ENCODE assay signal across 8 cellular contexts in genomic region chr3:112327371-112327951, GRCh38. TPM values are rescaled to one million over a fixed set of nuclear protein-coding genes. Genes with fewer than 3 reads are reported as not detected.
DNase-seq lines count a peak whose midpoint lies in the region; ATAC-seq and TF ChIP-seq lines count a peak whose summit lies in the region.

No MANE protein-coding gene starts in this region.

- peak; percentile 83 for ATAC-seq in GM19328 (IDR thresholded peaks at IDR 0.05; ENCODE audit: unreplicated experiment)
- ATAC-seq in HG03159 (IDR thresholded peaks at IDR 0.05; ENCODE audit: unreplicated experiment): peak; percentile 94
- ATAC-seq in activated CD8-positive, alpha-beta T cell treated with anti-CD3 and anti-CD28 coated beads for 36 hours: peak; percentile 100

- intact Hi-C loops in activated CD8-positive, alpha-beta T cell treated with anti-CD3 and anti-CD28 coated beads for 36 hours (cut with micrococcal nuclease): loop anchor here (1.0 kb wide), 1 partner anchor 192 kb away; no protein-coding TSS in a partner anchor

- peaks cover 3% of the 10 kb centered on the region for H3K4me1 Mint-ChIP-seq in activated CD8-positive, alpha-beta T cell treated with anti-CD3 and anti-CD28 coated beads for 36 hours (ENCODE audit: low read depth)

- H3K27me3 Mint-ChIP-seq in activated CD8-positive, alpha-beta T cell treated with anti-CD3 and anti-CD28 coated beads for 36 hours: peaks cover 2% of the 10 kb centered on the region

- CTCF ChIA-PET in activated CD8-positive, alpha-beta T cell treated with anti-CD3 and anti-CD28 coated beads for 36 hours (lab: Charles Lee): interaction anchor here (0.8 to 3.9 kb wide), 14 partner anchors 8 to 217 kb away, joined by 3 to 19 read pairs (median 3); partner anchors contain the start of gene SLC9C1

- H3K27ac Mint-ChIP-seq in activated CD8-positive, alpha-beta T cell treated with anti-CD3 and anti-CD28 coated beads for 36 hours: no peak overlapping the region

- no peaks in the 10 kb centered on the region for H3K9me3 Mint-ChIP-seq in activated CD8-positive, alpha-beta T cell treated with anti-CD3 and anti-CD28 coated beads for 36 hours

- peak; percentile 80 for TF ChIP-seq CTCF in activated CD8-positive, alpha-beta T cell treated with anti-CD3 and anti-CD28 coated beads for 36 hours (IDR thresholded peaks at IDR 0.05)

- peak; percentile 49 for DNase-seq in DMS53 treated with DMSO at 0.1 percent for 48 hours (lab: John Stamatoyannopoulos, UW; ENCODE audit: unreplicated experiment)
- peak; percentile 40 for DNase-seq in NCI-H2227 (lab: John Stamatoyannopoulos, UW; ENCODE audit: unreplicated experiment)
- peak; percentile 56 for DNase-seq in activated CD8-positive, alpha-beta T cell treated with anti-CD3 and anti-CD28 coated beads for 36 hours
- peak; percentile 82 for DNase-seq in globus pallidus (ENCODE audit: low spot score)
- peak; percentile 68 for DNase-seq in putamen (ENCODE audit: low spot score)
- DNase-seq in HPDE6-E6E7 (ENCODE audit: extremely low spot score): no peak

- H3K36me3 Mint-ChIP-seq in activated CD8-positive, alpha-beta T cell treated with anti-CD3 and anti-CD28 coated beads for 36 hours (ENCODE audit: low read depth): no peaks in the 10 kb centered on the region

- POLR2A ChIA-PET in activated CD8-positive, alpha-beta T cell treated with anti-CD3 and anti-CD28 coated beads for 36 hours (lab: Charles Lee): interaction anchor here (0.6 kb wide), 1 partner anchor 196 kb away, joined by 3 read pairs; no protein-coding TSS in a partner anchor

- no peak overlapping the region for H3K4me3 Mint-ChIP-seq in activated CD8-positive, alpha-beta T cell treated with anti-CD3 and anti-CD28 coated beads for 36 hours

RNA-seq across cellular contexts. Expression of gene CD200, which starts 5.5 kb away (rescaled TPM):
- total RNA-seq in activated CD8-positive, alpha-beta T cell treated with anti-CD3 and anti-CD28 coated beads for 36 hours: 10 to 100 TPM; 15.7 to 16.7 TPM

RNA-seq across cellular contexts. Expression of gene SLC9C1, which starts 33.4 kb away (rescaled TPM):
- total RNA-seq in activated CD8-positive, alpha-beta T cell treated with anti-CD3 and anti-CD28 coated beads for 36 hours: not detected
